In genomic region chr18:55579888-55580287, GRCh38 we compare ENCODE assay signal across 24 cellular contexts. TPM values are rescaled to one million over a fixed set of nuclear protein-coding genes. Genes with fewer than 3 reads are reported as not detected.
A peak's percentile ranks its signal among the peaks of the same experiment; 100 is the strongest.
DNase-seq lines count a peak whose midpoint lies in the region; ATAC-seq, FAIRE-seq and TF ChIP-seq lines count a peak whose summit lies in the region.
"Had no signal": no experiment of that assay in that cellular context is flagged by ENCODE, and none has a peak within 500 bp of the region (broad histone marks: within the 10 kb centered on the region; RNA-seq: fewer than 3 reads in every experiment).

No MANE protein-coding gene starts in this region.

- DNase-seq in A549 (ENCODE audit: low read depth in 1 of 2, low spot score in 1 of 2) (no peak), choroid plexus epithelial cell (ENCODE audit: low read depth) (peak; percentile 60), mesothelial cell of epicardium (ENCODE audit: low spot score in 2 of 2, unreplicated experiment in 2 of 2) (no peak), RKO (ENCODE audit: low spot score) (no peak), AG08396 (ENCODE audit: low spot score) (no peak), adrenal gland (no peak)
- DNase-seq in activated CD4-positive, alpha-beta memory T cell treated with anti-CD3 and anti-CD28 coated beads, Interleukin-2, amount 10 ng/mL, durations not matched to agents 7 days and 5 days, result no peak
- DNase-seq: anterior cingulate cortex; cerebellar nuclear complex; DMS 273 treated with DMSO at 0.1 percent for 48 hours; effector memory CD4-positive, alpha-beta T cell; heart left ventricle; KBM-7; NCI-H187; NCI-H748 treated with DMSO at 0.1 percent for 48 hours; substantia nigra; uterus; WERI-Rb-1 had no signal

- TF ChIP-seq POLR2A in A549 (IDR thresholded peaks at IDR 0.05; ENCODE audit: low read length) (no peak), adrenal gland (IDR thresholded peaks at IDR 0.05) (no peak)

- H4K20me1 ChIP-seq in KMS-11 (ENCODE audit: insufficient read depth), result no peaks in the 10 kb centered on the region; the same call in 1 of the 2 replicates

- no peak for TF ChIP-seq RAD21 in A549 (conservative IDR thresholded peaks at IDR 0.05 in 1 of 2, IDR thresholded peaks at IDR 0.05 in 1 of 2)

- H3K36me3 Mint-ChIP-seq in mesothelial cell of epicardium, result peaks cover 15% of the 10 kb centered on the region
- no peaks in the 10 kb centered on the region for H3K36me3 Mint-ChIP-seq in activated CD4-positive, alpha-beta memory T cell treated with anti-CD3 and anti-CD28 coated beads, Interleukin-2, amount 10 ng/mL, durations not matched to agents 7 days and 5 days (ENCODE audit: low read depth)

- H3K79me2 ChIP-seq in KMS-11 (ENCODE audit: insufficient read depth, low read depth), result peaks cover 26% of the 10 kb centered on the region; the same call in 1 of the 2 replicates

- no peak overlapping the region for H3K9ac ChIP-seq in KMS-11

- no peak for TF ChIP-seq CTCF in A549 (IDR thresholded peaks at IDR 0.05)
- no peak for TF ChIP-seq CTCF in KMS-11 (conservative IDR thresholded peaks at IDR 0.05; ENCODE audit: low read depth, low read length)
- no peak for TF ChIP-seq CTCF in choroid plexus epithelial cell (conservative IDR thresholded peaks at IDR 0.05; ENCODE audit: low read depth, low read length)
- TF ChIP-seq CTCF in mesothelial cell of epicardium (IDR thresholded peaks at IDR 0.05; ENCODE audit: unreplicated experiment), result no peak
- TF ChIP-seq CTCF in adrenal gland (IDR thresholded peaks at IDR 0.05), result no peak

- no peak for ATAC-seq in A549
- ATAC-seq: heart left ventricle, Panc1 had no signal

- peak overlapping the region; percentile 59 for H3K27ac Mint-ChIP-seq in mesothelial cell of epicardium
- H3K27ac Mint-ChIP-seq in activated CD4-positive, alpha-beta memory T cell treated with anti-CD3 and anti-CD28 coated beads, Interleukin-2, amount 10 ng/mL, durations not matched to agents 7 days and 5 days, result no peak overlapping the region
- H3K27ac Mint-ChIP-seq: T-helper 2 cell treated with Interferon-gamma antibody and Interleukin-4, amounts not matched to agents 5 μg/mL and 100 μg/mL, for 36 hours had no signal

- H3K36me3 ChIP-seq in KMS-11 (ENCODE audit: insufficient read depth), result no peaks in the 10 kb centered on the region
- H3K36me3 ChIP-seq in adrenal gland (replicated peaks in 1 of 2), result no peaks in the 10 kb centered on the region
- H3K36me3 ChIP-seq: neutrophil, uterus, WERI-Rb-1 had no signal

- H3K4me1 ChIP-seq in A549 (no peaks in the 10 kb centered on the region), KMS-11 (ENCODE audit: low read depth, poor library complexity, severe bottlenecking) (peaks cover 19% of the 10 kb centered on the region), adrenal gland (replicated peaks in 1 of 2) (no peaks in the 10 kb centered on the region)

- POLR2A ChIA-PET in A549 (lab: Yijun Ruan, JAX), result no interaction called here
- POLR2A ChIA-PET in activated CD4-positive, alpha-beta memory T cell treated with anti-CD3 and anti-CD28 coated beads, Interleukin-2, amount 10 ng/mL, durations not matched to agents 7 days and 5 days (lab: Charles Lee), result no interaction called here

- H3K4me2 ChIP-seq in A549 (no peak overlapping the region), KMS-11 (peak overlapping the region; percentile 14; the same call in 1 of the 2 replicates)

- H3K27me3 ChIP-seq in KMS-11 (ENCODE audit: insufficient read depth, low read depth) (no peaks in the 10 kb centered on the region), adrenal gland (no peaks in the 10 kb centered on the region)
- H3K27me3 ChIP-seq: heart left ventricle, neutrophil, uterus had no signal

- FAIRE-seq in A549 (lab: Jason Lieb, UNC), result no peak
- FAIRE-seq: A204.1 had no signal

- H3K9me3 ChIP-seq in A549 (no peaks in the 10 kb centered on the region), adrenal gland (replicated peaks in 1 of 3) (no peaks in the 10 kb centered on the region)
- H3K9me3 ChIP-seq: heart left ventricle, neutrophil, uterus had no signal

- H3K4me1 Mint-ChIP-seq in mesothelial cell of epicardium, result peaks cover 57% of the 10 kb centered on the region
- H3K4me1 Mint-ChIP-seq in activated CD4-positive, alpha-beta memory T cell treated with anti-CD3 and anti-CD28 coated beads, Interleukin-2, amount 10 ng/mL, durations not matched to agents 7 days and 5 days, result no peaks in the 10 kb centered on the region

- no peak overlapping the region for H2AFZ ChIP-seq in KMS-11 (ENCODE audit: low read depth)

- no peaks in the 10 kb centered on the region for H3K27me3 Mint-ChIP-seq in mesothelial cell of epicardium (ENCODE audit: low read depth)
- H3K27me3 Mint-ChIP-seq in activated CD4-positive, alpha-beta memory T cell treated with anti-CD3 and anti-CD28 coated beads, Interleukin-2, amount 10 ng/mL, durations not matched to agents 7 days and 5 days, result peaks cover 5% of the 10 kb centered on the region

- H3K9me3 Mint-ChIP-seq in mesothelial cell of epicardium, result no peaks in the 10 kb centered on the region
- no peaks in the 10 kb centered on the region for H3K9me3 Mint-ChIP-seq in activated CD4-positive, alpha-beta memory T cell treated with anti-CD3 and anti-CD28 coated beads, Interleukin-2, amount 10 ng/mL, durations not matched to agents 7 days and 5 days
- H3K9me3 Mint-ChIP-seq: T-helper 2 cell treated with Interferon-gamma antibody and Interleukin-4, amounts not matched to agents 5 μg/mL and 100 μg/mL, for 36 hours had no signal

- WGBS in A549 (ENCODE audit: missing lambda C conversion rate), result 71% methylated on average over 2 of the region's 2 CpGs
- WGBS in adrenal gland, 4 donors, result 74 to 82% (median 78%) methylated on average over 2 of the region's 2 CpGs

- CTCF ChIA-PET in A549 (lab: Yijun Ruan, JAX), result interaction anchor here (0.6 to 1.3 kb wide), 2 partner anchors 11 to 345 kb away, joined by 3 read pairs; no protein-coding TSS in a partner anchor
- CTCF ChIA-PET in activated CD4-positive, alpha-beta memory T cell treated with anti-CD3 and anti-CD28 coated beads, Interleukin-2, amount 10 ng/mL, durations not matched to agents 7 days and 5 days (lab: Charles Lee), result no interaction called here

- H3K27ac ChIP-seq in A549, result no peak overlapping the region
- H3K27ac ChIP-seq in KMS-11, result no peak overlapping the region
- peak overlapping the region in 1 of 5 donors; percentile 10 for H3K27ac ChIP-seq in adrenal gland
- H3K27ac ChIP-seq: C4-2B, neutrophil, WERI-Rb-1 had no signal

- no peak overlapping the region for H3K4me3 ChIP-seq in A549
- no peak overlapping the region for H3K4me3 ChIP-seq in KMS-11 (IDR thresholded peaks at IDR 0.05; ENCODE audit: insufficient read depth, low read depth, low read length)
- H3K4me3 ChIP-seq in choroid plexus epithelial cell (ENCODE audit: low read depth, low read length), result no peak overlapping the region
- no peak overlapping the region for H3K4me3 ChIP-seq in adrenal gland
- H3K4me3 ChIP-seq: heart left ventricle, uterus had no signal

- intact Hi-C loops in adrenal gland (cut with DNase I), result loop anchor here in 1 of 2 donors (10.0 kb wide), 1 partner anchor 345 kb away; no protein-coding TSS in a partner anchor

- no peak overlapping the region for H3K4me3 Mint-ChIP-seq in mesothelial cell of epicardium
- no peak overlapping the region for H3K4me3 Mint-ChIP-seq in activated CD4-positive, alpha-beta memory T cell treated with anti-CD3 and anti-CD28 coated beads, Interleukin-2, amount 10 ng/mL, durations not matched to agents 7 days and 5 days
- H3K4me3 Mint-ChIP-seq: T-helper 2 cell treated with Interferon-gamma antibody and Interleukin-4, amounts not matched to agents 5 μg/mL and 100 μg/mL, for 36 hours had no signal

- TF ChIP-seq EP300 in A549 (IDR thresholded peaks at IDR 0.05), result no peak

TF ChIP-seq in A549, 52 proteins besides CTCF, POLR2A, EP300 and RAD21:
- TF ChIP-seq MYC (IDR thresholded peaks at IDR 0.05; ENCODE audit: borderline replicate concordance, low read length) (no peak), FOSL2 (IDR thresholded peaks at IDR 0.05) (no peak), FOSL2 (CRISPR knock-in tag; IDR thresholded peaks at IDR 0.05) (no peak), CHD4 (IDR thresholded peaks at IDR 0.05; ENCODE audit: borderline replicate concordance) (no peak), MAFK (IDR thresholded peaks at IDR 0.05; ENCODE audit: partially characterized antibody) (peak; percentile 69)

RNA-seq across cellular contexts. Expression of gene TCF4, which starts 8.1 kb away (rescaled TPM):
- polyA plus RNA-seq in A549 (2011; rRNA removed) (3.8 and 4.0 TPM in 2 replicates), A549 (2017; fragmentation: RNase III; extraction: RNeasy Plus Mini Kit Qiagen cat#74134 plus additional on column Dnase treatment) (2.2 to 3.5 TPM (median 3.0 TPM) in 3 replicates), adrenal gland (10 to 100 TPM; 21.9 to 40.0 (median 38.5) TPM)
- 1.9 and 2.7 TPM in 2 replicates for polyA plus RNA-seq in A549 (2012; cell fraction: cytosol; rRNA removed)
- polyA plus RNA-seq in A549 (2012; cell fraction: nucleus; rRNA removed), result 2.3 and 3.0 TPM in 2 replicates
- polyA minus RNA-seq in A549 (2011; rRNA and poly(A)+ RNA removed), result 12.7 and 15.8 TPM in 2 replicates
- total RNA-seq in mesothelial cell of epicardium (210 to 224 TPM (median 218 TPM) in 3 replicates), adrenal gland (100 to 1,000 TPM in 7 of 8 donors, 10 to 100 TPM in 1; 53.5 to 196 (median 142) TPM)
- under 1 TPM; 0.28 to 0.45 TPM for total RNA-seq in activated CD4-positive, alpha-beta memory T cell treated with anti-CD3 and anti-CD28 coated beads, Interleukin-2, amount 10 ng/mL, durations not matched to agents 7 days and 5 days

Comparison
In these comparisons a context has a peak if more than half of its experiments do, and no peak if none do; other contexts are left out.
1. RNA of gene TCF4, which starts 8.1 kb away (total RNA-seq): 210 to 224 TPM in mesothelial cell of epicardium and 53.5 to 196 TPM in adrenal gland; 0.28 to 0.45 TPM in activated CD4-positive, alpha-beta memory T cell treated with anti-CD3 and anti-CD28 coated beads, Interleukin-2, amount 10 ng/mL, durations not matched to agents 7 days and 5 days; every median in the first group is over 10 times any median in the second.